17 cellular contexts compared by ENCODE assay signal in the genomic region with DNA sequence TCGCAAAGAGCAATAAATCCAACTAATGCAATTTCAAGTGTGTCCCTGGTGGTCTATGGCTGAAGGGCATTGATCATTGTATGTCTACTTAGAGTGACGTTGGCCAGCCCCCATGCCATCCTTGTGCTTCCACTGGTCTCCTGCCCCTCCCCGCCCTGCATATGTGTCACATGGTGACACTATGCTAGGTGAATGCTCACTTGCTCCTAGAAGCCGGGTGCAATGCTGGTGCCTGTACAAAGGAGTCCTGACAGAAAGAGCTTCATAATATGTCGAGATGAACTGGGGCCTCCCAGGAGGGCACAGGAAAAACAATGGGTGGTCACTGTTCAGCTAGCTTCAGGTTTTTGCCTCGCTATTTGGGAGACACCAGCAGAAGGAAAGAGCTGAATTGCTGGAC. TPM values are rescaled to one million over a fixed set of nuclear protein-coding genes. Genes with fewer than 3 reads are reported as not detected.
A peak's percentile ranks its signal among the peaks of the same experiment; 100 is the strongest.
DNase-seq lines count a peak whose midpoint lies in the region; ATAC-seq and TF ChIP-seq lines count a peak whose summit lies in the region.
"Had no signal": no experiment of that assay in that cellular context is flagged by ENCODE, and none has a peak within 500 bp of the region (broad histone marks: within the 10 kb centered on the region; RNA-seq: fewer than 3 reads in every experiment).

No MANE protein-coding gene starts in this region.

- no peaks in the 10 kb centered on the region for H3K9me3 Mint-ChIP-seq in CD4-positive, alpha-beta T cell
- H3K9me3 Mint-ChIP-seq in activated naive CD8-positive, alpha-beta T cell treated with anti-CD3 and anti-CD28 coated beads for 36 hours = no peaks in the 10 kb centered on the region

- CTCF ChIA-PET in CD4-positive, alpha-beta T cell (lab: Charles Lee) = interaction anchor here (6.4 kb wide), 1 partner anchor 39 kb away, joined by 50 read pairs; no protein-coding TSS in a partner anchor
- CTCF ChIA-PET in IMR-90 (lab: Yijun Ruan, JAX) (interaction anchor here (1.2 to 1.3 kb wide), 2 partner anchors 12 to 39 kb away, joined by 4 read pairs; no protein-coding TSS in a partner anchor), PC-9 (lab: Charles Lee) (no interaction called here)

- peak overlapping the region; percentile 4; the same call in 1 of the 2 replicates for H3K4ac ChIP-seq in IMR-90 (ENCODE audit: low read depth, low read length)
- no peak overlapping the region for H3K4ac ChIP-seq in neuronal stem cell (ENCODE audit: low read length)

- no peak for ATAC-seq in CD4-positive, alpha-beta T cell (ENCODE audit: poor library complexity)
- ATAC-seq in IMR-90 (ENCODE audit: low read depth) (no peak), GM21360 (IDR thresholded peaks at IDR 0.05; ENCODE audit: unreplicated experiment) (no peak)
- ATAC-seq: left lung, right lobe of liver had no signal

- no peak overlapping the region for H2BK120ac ChIP-seq in IMR-90 (ENCODE audit: low read depth, low read length)
- no peak overlapping the region for H2BK120ac ChIP-seq in neuronal stem cell (ENCODE audit: low read depth, low read length)

- H3K18ac ChIP-seq in IMR-90 (ENCODE audit: low read depth, low read length) (no peak overlapping the region), neuronal stem cell (ENCODE audit: low read length) (no peak overlapping the region)

- H3K56ac ChIP-seq in IMR-90 (ENCODE audit: extremely low read depth, insufficient read depth, low read length) = no peak overlapping the region

- no peak for DNase-seq in CD4-positive, alpha-beta T cell
- no peak for DNase-seq in IMR-90
- no peak for DNase-seq in activated naive CD8-positive, alpha-beta T cell treated with anti-CD3 and anti-CD28 coated beads for 36 hours
- DNase-seq in neuronal stem cell (ENCODE audit: low spot score) = no peak
- DNase-seq in NCI-H82 (lab: John Stamatoyannopoulos, UW) = no peak
- no peak for DNase-seq in PC-9
- DNase-seq: esophagus squamous epithelium; KG1; left lung; MV-4-11; NCI-H1930; NK-92 treated with Interleukin-12 subunit alpha and Interleukin-12 subunit beta, amount 100 ng/mL, for 24 hours; right lobe of liver had no signal

- H3K9me2 ChIP-seq in PC-9 (ENCODE audit: insufficient read depth) = no peaks in the 10 kb centered on the region

- H2BK5ac ChIP-seq in IMR-90 (ENCODE audit: low read depth, low read length, poor library complexity, severe bottlenecking) = no peak overlapping the region
- no peak overlapping the region for H2BK5ac ChIP-seq in neuronal stem cell (ENCODE audit: low read length)

- H3K14ac ChIP-seq in IMR-90 (replicated peaks; ENCODE audit: low read depth, low read length) = no peak overlapping the region
- H3K14ac ChIP-seq in neuronal stem cell (ENCODE audit: low read length) = peak overlapping the region; percentile 65

- no peak overlapping the region for H4K8ac ChIP-seq in IMR-90 (ENCODE audit: low read depth in 2 of 2, low read length in 2 of 2)
- no peak overlapping the region for H4K8ac ChIP-seq in neuronal stem cell (ENCODE audit: low read depth, low read length)

- no peaks in the 10 kb centered on the region for H3K36me3 ChIP-seq in IMR-90 (ENCODE audit: control insufficient read depth, insufficient read depth, low read length)
- H3K36me3 ChIP-seq in neuronal stem cell (replicated peaks in 1 of 2; ENCODE audit: control insufficient read depth in 2 of 2, insufficient read depth in 2 of 2, low read length in 2 of 2) = no peaks in the 10 kb centered on the region
- no peaks in the 10 kb centered on the region for H3K36me3 ChIP-seq in PC-9 (ENCODE audit: low read depth)
- H3K36me3 ChIP-seq: adrenal gland, esophagus squamous epithelium, left lung, right lobe of liver, vagina had no signal

- no peaks in the 10 kb centered on the region for H3K79me2 ChIP-seq in PC-9 (ENCODE audit: low read depth)

- H3K4me3 ChIP-seq in IMR-90 (ENCODE audit: insufficient read depth, low read depth, low read length) = no peak overlapping the region
- no peak overlapping the region for H3K4me3 ChIP-seq in neuronal stem cell (ENCODE audit: low read length in 2 of 2)
- no peak overlapping the region for H3K4me3 ChIP-seq in PC-9
- H3K4me3 ChIP-seq: adrenal gland, esophagus squamous epithelium, left lung, right lobe of liver, SK-N-MC, vagina had no signal

- dilution Hi-C loops in IMR-90 (cut with HindIII; ENCODE audit: low sequenced_read_pairs, unreplicated experiment) = no loop called here

- peaks cover 15% of the 10 kb centered on the region for H3K4me1 ChIP-seq in IMR-90 (ENCODE audit: control insufficient read depth, insufficient read depth, low read length)
- H3K4me1 ChIP-seq in neuronal stem cell (ENCODE audit: control insufficient read depth in 2 of 2, insufficient read depth in 1 of 2, low read depth in 1 of 2, low read length in 2 of 2) = peaks cover 3 to 4% of the 10 kb centered on the region in 2 donors
- 0 out of 2 replicates have a peak, but pooled peaks cover 3% of the 10 kb centered on the region for H3K4me1 ChIP-seq in PC-9 (replicated peaks; ENCODE audit: insufficient read depth)

- no peak for TF ChIP-seq POLR2A in IMR-90 (IDR thresholded peaks at IDR 0.05; ENCODE audit: low read depth, low read length)

- peak overlapping the region; percentile 11 for H3K4me3 Mint-ChIP-seq in CD4-positive, alpha-beta T cell
- no peak overlapping the region for H3K4me3 Mint-ChIP-seq in activated naive CD8-positive, alpha-beta T cell treated with anti-CD3 and anti-CD28 coated beads for 36 hours

- in situ Hi-C loops in IMR-90 (cut with MboI; ENCODE audit: low sequenced_read_pairs) = no loop called here

- no peak overlapping the region for H3K23ac ChIP-seq in IMR-90 (ENCODE audit: low read depth, low read length)
- H3K23ac ChIP-seq in neuronal stem cell (ENCODE audit: low read depth, low read length, poor library complexity) = no peak overlapping the region

- no peaks in the 10 kb centered on the region for H3K9me3 ChIP-seq in CD4-positive, alpha-beta T cell (ENCODE audit: control insufficient read depth, low read length)
- no peaks in the 10 kb centered on the region for H3K9me3 ChIP-seq in IMR-90 (ENCODE audit: control insufficient read depth, insufficient read depth, low read length)
- no peaks in the 10 kb centered on the region for H3K9me3 ChIP-seq in neuronal stem cell (replicated peaks in 1 of 2; ENCODE audit: control insufficient read depth in 2 of 2, insufficient read depth in 1 of 2, low read depth in 1 of 2, low read length in 2 of 2)
- H3K9me3 ChIP-seq in PC-9 (ENCODE audit: insufficient read depth, low read depth) = no peaks in the 10 kb centered on the region
- H3K9me3 ChIP-seq: adrenal gland, esophagus squamous epithelium, left lung, right lobe of liver, vagina had no signal

- H4K5ac ChIP-seq in IMR-90 (ENCODE audit: low read depth, low read length) = no peak overlapping the region

- H2AK5ac ChIP-seq in IMR-90 (ENCODE audit: low read depth, low read length) = peak overlapping the region; percentile 47; the same call in 1 of the 2 replicates
- H2AK5ac ChIP-seq in neuronal stem cell (ENCODE audit: low read depth, low read length) = no peak overlapping the region

- no peak overlapping the region for H2BK12ac ChIP-seq in neuronal stem cell (ENCODE audit: low read length)

- no peaks in the 10 kb centered on the region for H3K27me3 ChIP-seq in CD4-positive, alpha-beta T cell (ENCODE audit: control insufficient read depth, insufficient read depth, low read length)
- H3K27me3 ChIP-seq in IMR-90 (ENCODE audit: control insufficient read depth, insufficient read depth, low read length) (no peaks in the 10 kb centered on the region), neuronal stem cell (ENCODE audit: control insufficient read depth in 3 of 3, insufficient read depth in 3 of 3, low read depth in 1 of 3, low read length in 3 of 3) (peaks cover 0 to 57% (median 3%) of the 10 kb centered on the region in 3 experiments), PC-9 (ENCODE audit: insufficient read depth, low read depth) (peaks cover under 1% of the 10 kb centered on the region; the same call in 1 of the 2 replicates)
- H3K27me3 ChIP-seq: right lobe of liver, vagina had no signal

- H3K27ac Mint-ChIP-seq in CD4-positive, alpha-beta T cell = peak overlapping the region; percentile 93
- peak overlapping the region; percentile 96 for H3K27ac Mint-ChIP-seq in activated naive CD8-positive, alpha-beta T cell treated with anti-CD3 and anti-CD28 coated beads for 36 hours

- no peak overlapping the region for H2BK20ac ChIP-seq in IMR-90 (ENCODE audit: low read depth, low read length)

- peaks cover 3% of the 10 kb centered on the region; the same call in 1 of the 2 replicates for H3F3A ChIP-seq in PC-9 (ENCODE audit: insufficient read depth, low read depth)

- peaks cover 61% of the 10 kb centered on the region for H3K4me1 Mint-ChIP-seq in CD4-positive, alpha-beta T cell (ENCODE audit: low read depth)
- peaks cover 73% of the 10 kb centered on the region for H3K4me1 Mint-ChIP-seq in activated naive CD8-positive, alpha-beta T cell treated with anti-CD3 and anti-CD28 coated beads for 36 hours

- no peaks in the 10 kb centered on the region for H4K20me1 ChIP-seq in IMR-90 (ENCODE audit: insufficient read depth, low read length)
- H4K20me1 ChIP-seq in PC-9 (ENCODE audit: insufficient read depth) = no peaks in the 10 kb centered on the region

- H3K9me1 ChIP-seq in IMR-90 (ENCODE audit: insufficient read depth, low read length) = peaks cover 11% of the 10 kb centered on the region; the same call in 1 of the 2 replicates

- H4K91ac ChIP-seq in IMR-90 (ENCODE audit: insufficient read depth, low read depth, low read length) = no peak overlapping the region
- H4K91ac ChIP-seq in neuronal stem cell (ENCODE audit: low read depth, low read length, poor library complexity) = peak overlapping the region; percentile 90

- POLR2A ChIA-PET in CD4-positive, alpha-beta T cell (lab: Charles Lee) = interaction anchor here (0.6 to 4.9 kb wide), 5 partner anchors 20 to 145 kb away, joined by 3 to 123 read pairs (median 6); partner anchors contain the start of gene TMSB10
- POLR2A ChIA-PET in IMR-90 (lab: Charles Lee; ENCODE audit: unreplicated experiment) = no interaction called here
- POLR2A ChIA-PET in PC-9 (lab: Charles Lee; ENCODE audit: unreplicated experiment) = no interaction called here

- peaks cover 5% of the 10 kb centered on the region for H3K36me3 Mint-ChIP-seq in CD4-positive, alpha-beta T cell (ENCODE audit: low read depth)
- no peaks in the 10 kb centered on the region for H3K36me3 Mint-ChIP-seq in activated naive CD8-positive, alpha-beta T cell treated with anti-CD3 and anti-CD28 coated beads for 36 hours

- no peaks in the 10 kb centered on the region for H3K27me3 Mint-ChIP-seq in CD4-positive, alpha-beta T cell
- no peaks in the 10 kb centered on the region for H3K27me3 Mint-ChIP-seq in activated naive CD8-positive, alpha-beta T cell treated with anti-CD3 and anti-CD28 coated beads for 36 hours

- H3K79me1 ChIP-seq in IMR-90 (ENCODE audit: low read depth in 1 of 2, low read length in 2 of 2) = 0 out of 4 replicates have a peak, but pooled peaks cover 0 to 6% of the 10 kb centered on the region in 2 experiments
- no peaks in the 10 kb centered on the region for H3K79me1 ChIP-seq in neuronal stem cell (ENCODE audit: low read depth, low read length)

- H2AK9ac ChIP-seq in IMR-90 (replicated peaks; ENCODE audit: low read depth, low read length, poor library complexity) = no peak overlapping the region

- intact Hi-C loops in CD4-positive, alpha-beta T cell (cut with DNase I, micrococcal nuclease) = loop anchor here in 1 of 2 experiments (2.0 kb wide), 2 partner anchors 14 to 38 kb away; no protein-coding TSS in a partner anchor
- intact Hi-C loops in IMR-90 (cut with micrococcal nuclease) (no loop called here), PC-9 (cut with micrococcal nuclease; ENCODE audit: unreplicated experiment) (no loop called here)

- H2BK15ac ChIP-seq in IMR-90 (ENCODE audit: low read depth, low read length) (no peak overlapping the region), neuronal stem cell (ENCODE audit: low read length) (no peak overlapping the region)

- no peak overlapping the region for H2AFZ ChIP-seq in IMR-90 (replicated peaks; ENCODE audit: low read length, poor library complexity)
- H2AFZ ChIP-seq in neuronal stem cell (ENCODE audit: low read length) = no peak overlapping the region
- no peak overlapping the region for H2AFZ ChIP-seq in PC-9

- TF ChIP-seq CTCF in CD4-positive, alpha-beta T cell (IDR thresholded peaks at IDR 0.05) = no peak
- TF ChIP-seq CTCF in IMR-90 (conservative IDR thresholded peaks at IDR 0.05; ENCODE audit: low read depth, low read length) = no peak
- no peak for TF ChIP-seq CTCF in PC-9 (conservative IDR thresholded peaks at IDR 0.05)

- H3K4me2 ChIP-seq in IMR-90 (ENCODE audit: low read depth, low read length) (no peak overlapping the region), neuronal stem cell (ENCODE audit: insufficient read depth, low read length, poor library complexity, severe bottlenecking) (no peak overlapping the region), PC-9 (no peak overlapping the region)

- 100% methylated on average over 4 of the region's 6 CpGs; no CpG with 5 or more reads in 1 of the 2 experiments for WGBS in IMR-90 (ENCODE audit: extremely low coverage in 2 of 2, insufficient read length in 1 of 2), 2 experiments
- WGBS in neuronal stem cell (ENCODE audit: extremely low coverage in 2 of 2, insufficient read length in 2 of 2, insufficient replicate concordance in 1 of 2), 2 donors = no CpG with 5 or more reads among the region's 6 CpGs

- H3K27ac ChIP-seq in CD4-positive, alpha-beta T cell (ENCODE audit: low read depth, low read length) = no peak overlapping the region
- H3K27ac ChIP-seq in IMR-90 (ENCODE audit: insufficient read depth, low read length) = no peak overlapping the region
- H3K27ac ChIP-seq in neuronal stem cell (replicated peaks; ENCODE audit: low read length) = no peak overlapping the region
- H3K27ac ChIP-seq in PC-9 = no peak overlapping the region
- H3K27ac ChIP-seq: adrenal gland, esophagus squamous epithelium, left lung, right lobe of liver, SK-N-MC, vagina had no signal

- H3K9ac ChIP-seq in IMR-90 (ENCODE audit: low read depth, low read length) (no peak overlapping the region), neuronal stem cell (ENCODE audit: low read depth, low read length, poor library complexity) (no peak overlapping the region)

- no peak for TF ChIP-seq RAD21 in IMR-90 (IDR thresholded peaks at IDR 0.05; ENCODE audit: low read length)

- BruUV-seq in IMR-90 (replicated peaks; lab: Mats Ljungman, UMichigan) (no TSS peak), PC-9 (replicated peaks; lab: Mats Ljungman, UMichigan) (no TSS peak)

RNA-seq across cellular contexts. Expression of gene TRABD2A, which starts 5.9 kb away (rescaled TPM):
- total RNA-seq in CD4-positive, alpha-beta T cell = 100 to 1,000 TPM; 166 to 170 TPM
- 19.7 and 20.3 TPM in 2 replicates for total RNA-seq in IMR-90 (2012; rRNA removed)
- 15.3 and 17.6 TPM in 2 replicates for polyA plus RNA-seq in IMR-90 (2012; rRNA removed)
- 8.1 and 12.6 TPM in 2 replicates for polyA plus RNA-seq in IMR-90 (2012; cell fraction: cytosol; rRNA removed)
- polyA plus RNA-seq in IMR-90 (2012; cell fraction: nucleus; rRNA removed; ENCODE audit: low replicate concordance) = 7.4 and 9.4 TPM in 2 replicates
- 10 to 100 TPM; 59.2 to 61.7 TPM for total RNA-seq in activated naive CD8-positive, alpha-beta T cell treated with anti-CD3 and anti-CD28 coated beads for 36 hours
- polyA plus RNA-seq in neuronal stem cell (2013, experiment 1 of 2) = 11.7 TPM
- polyA plus RNA-seq in neuronal stem cell (2013, experiment 2 of 2) = 11.8 TPM
- total RNA-seq in PC-9 (2021) = 0.88 and 2.2 TPM in 2 replicates

RNA-seq across cellular contexts. Expression of gene TMSB10, which starts 18.7 kb away (rescaled TPM):
- 1,000 to 10,000 TPM; 1,969 to 2,001 TPM for total RNA-seq in CD4-positive, alpha-beta T cell
- 842 and 3,620 TPM in 2 replicates for total RNA-seq in IMR-90 (2012; rRNA removed)
- polyA plus RNA-seq in IMR-90 (2012; rRNA removed) = 5,527 and 7,531 TPM in 2 replicates
- polyA plus RNA-seq in IMR-90 (2012; cell fraction: cytosol; rRNA removed) = 7,585 and 16,787 TPM in 2 replicates
- polyA plus RNA-seq in IMR-90 (2012; cell fraction: nucleus; rRNA removed; ENCODE audit: low replicate concordance) = 1,357 and 2,658 TPM in 2 replicates
- total RNA-seq in activated naive CD8-positive, alpha-beta T cell treated with anti-CD3 and anti-CD28 coated beads for 36 hours = 1,000 to 10,000 TPM; 1,816 to 1,884 TPM
- 1,798 TPM for polyA plus RNA-seq in neuronal stem cell (2013, experiment 1 of 2)
- 1,767 TPM for polyA plus RNA-seq in neuronal stem cell (2013, experiment 2 of 2)
- 1,668 and 1,769 TPM in 2 replicates for total RNA-seq in PC-9 (2021)
